Comparison of ENCODE assay signal across 1 cellular context in the genomic region with DNA sequence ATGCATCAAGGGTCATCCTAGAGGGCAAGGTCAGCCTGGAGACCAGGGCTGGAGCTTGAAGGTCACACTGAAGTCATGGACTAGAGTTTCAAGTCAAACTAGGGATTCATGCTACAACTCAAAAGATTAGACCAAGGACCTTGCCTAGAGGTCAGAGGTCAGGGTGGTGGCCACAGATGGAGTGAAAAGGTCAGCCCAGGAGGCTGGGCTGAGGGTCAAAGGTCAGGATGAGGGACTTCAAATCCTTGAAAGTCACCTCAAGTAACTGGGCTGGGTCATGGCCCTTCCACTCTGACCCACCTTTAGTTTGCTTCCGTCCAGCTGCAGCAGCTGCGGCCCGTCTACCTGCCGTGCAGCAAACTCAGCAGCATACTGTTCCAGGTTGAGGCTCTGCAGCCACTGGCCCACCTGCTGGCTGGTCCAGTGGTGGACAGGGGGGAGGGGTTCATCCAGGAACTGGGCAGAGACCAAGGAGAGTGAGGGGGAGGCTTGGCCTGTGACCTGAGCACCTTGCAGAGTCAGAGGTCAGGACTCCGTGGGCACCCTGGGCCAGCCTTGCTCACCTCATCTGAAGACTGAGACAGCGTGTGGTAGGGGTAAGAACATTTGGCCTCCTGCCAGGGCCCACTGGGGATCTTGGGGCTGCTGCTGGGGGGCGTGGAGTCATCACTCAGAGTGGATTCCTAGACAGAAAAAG.
TF ChIP-seq lines count a peak whose summit lies in the region.

No MANE protein-coding gene starts in this region.

TF ChIP-seq in HepG2, 621 proteins besides CTCF, POLR2A, EP300 and RAD21 (continued from another document):
- TF ChIP-seq EED (CRISPR knock-in tag; IDR thresholded peaks at IDR 0.05): 0 out of 2 replicates have a peak, but pooled peaks have one; percentile 29
- TF ChIP-seq REXO4 (CRISPR knock-in tag; IDR thresholded peaks at IDR 0.05; ENCODE audit: borderline replicate concordance): no peak
- TF ChIP-seq RARA (CRISPR knock-in tag; IDR thresholded peaks at IDR 0.05): peak; percentile 25; the same call in 1 of the 2 replicates
- TF ChIP-seq NR2F6 (IDR thresholded peaks at IDR 0.05): peak; percentile 91
- peak; percentile 85 for TF ChIP-seq NR2F6 (CRISPR knock-in tag; IDR thresholded peaks at IDR 0.05)
- no peak for TF ChIP-seq PTBP1 (IDR thresholded peaks at IDR 0.05; ENCODE audit: low read depth, low read length, poor library complexity, severe bottlenecking)
- TF ChIP-seq TMF1 (CRISPR knock-in tag; IDR thresholded peaks at IDR 0.05; ENCODE audit: low read depth): no peak
- TF ChIP-seq ZC3H4 (CRISPR knock-in tag; IDR thresholded peaks at IDR 0.05; ENCODE audit: borderline replicate concordance): 0 out of 2 replicates have a peak, but pooled peaks have one; percentile 34
- TF ChIP-seq, protein P1, sequence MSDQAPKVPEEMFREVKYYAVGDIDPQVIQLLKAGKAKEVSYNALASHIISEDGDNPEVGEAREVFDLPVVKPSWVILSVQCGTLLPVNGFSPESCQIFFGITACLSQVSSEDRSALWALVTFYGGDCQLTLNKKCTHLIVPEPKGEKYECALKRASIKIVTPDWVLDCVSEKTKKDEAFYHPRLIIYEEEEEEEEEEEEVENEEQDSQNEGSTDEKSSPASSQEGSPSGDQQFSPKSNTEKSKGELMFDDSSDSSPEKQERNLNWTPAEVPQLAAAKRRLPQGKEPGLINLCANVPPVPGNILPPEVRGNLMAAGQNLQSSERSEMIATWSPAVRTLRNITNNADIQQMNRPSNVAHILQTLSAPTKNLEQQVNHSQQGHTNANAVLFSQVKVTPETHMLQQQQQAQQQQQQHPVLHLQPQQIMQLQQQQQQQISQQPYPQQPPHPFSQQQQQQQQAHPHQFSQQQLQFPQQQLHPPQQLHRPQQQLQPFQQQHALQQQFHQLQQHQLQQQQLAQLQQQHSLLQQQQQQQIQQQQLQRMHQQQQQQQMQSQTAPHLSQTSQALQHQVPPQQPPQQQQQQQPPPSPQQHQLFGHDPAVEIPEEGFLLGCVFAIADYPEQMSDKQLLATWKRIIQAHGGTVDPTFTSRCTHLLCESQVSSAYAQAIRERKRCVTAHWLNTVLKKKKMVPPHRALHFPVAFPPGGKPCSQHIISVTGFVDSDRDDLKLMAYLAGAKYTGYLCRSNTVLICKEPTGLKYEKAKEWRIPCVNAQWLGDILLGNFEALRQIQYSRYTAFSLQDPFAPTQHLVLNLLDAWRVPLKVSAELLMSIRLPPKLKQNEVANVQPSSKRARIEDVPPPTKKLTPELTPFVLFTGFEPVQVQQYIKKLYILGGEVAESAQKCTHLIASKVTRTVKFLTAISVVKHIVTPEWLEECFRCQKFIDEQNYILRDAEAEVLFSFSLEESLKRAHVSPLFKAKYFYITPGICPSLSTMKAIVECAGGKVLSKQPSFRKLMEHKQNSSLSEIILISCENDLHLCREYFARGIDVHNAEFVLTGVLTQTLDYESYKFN (CRISPR knock-in tag; conservative IDR thresholded peaks at IDR 0.05): no peak
- peak; percentile 39 to 89; a peak in 3 of 4 replicates for TF ChIP-seq NR2F1 (CRISPR knock-in tag; IDR thresholded peaks at IDR 0.05)
- no peak for TF ChIP-seq ZBTB7B (CRISPR knock-in tag; IDR thresholded peaks at IDR 0.05)
- TF ChIP-seq ZNF687 (CRISPR knock-in tag; IDR thresholded peaks at IDR 0.05): peak; percentile 51
- TF ChIP-seq NCOA1 (CRISPR knock-in tag; IDR thresholded peaks at IDR 0.05): 0 out of 2 replicates have a peak, but pooled peaks have one; percentile 47
TF ChIP-seq in HepG2: peak in this region for 31.
